In genomic region chr19:53594811-53595509, GRCh38 we compare ENCODE assay signal across 19 cellular contexts. TPM values are rescaled to one million over a fixed set of nuclear protein-coding genes. Genes with fewer than 3 reads are reported as not detected.
"Had no signal": no experiment of that assay in that cellular context is flagged by ENCODE, and none has a peak within 500 bp of the region (broad histone marks: within the 10 kb centered on the region; RNA-seq: fewer than 3 reads in every experiment).

No MANE protein-coding gene starts in this region.

- H3K36me3 ChIP-seq: spleen had no signal

- H3K4me3 ChIP-seq: body of pancreas, dorsolateral prefrontal cortex, spleen had no signal

- H3K9me3 ChIP-seq: body of pancreas had no signal

- DNase-seq: activated CD4-positive, alpha-beta T cell treated with anti-CD3 and anti-CD28 coated beads for 48 hours; activated CD4-positive, CD25-positive, alpha-beta regulatory T cell; activated CD8-positive, alpha-beta T cell treated with anti-CD3 and anti-CD28 coated beads, Interleukin-2, amount 10 ng/mL, durations not matched to agents 7 days and 5 days; activated naive CD4-positive, alpha-beta T cell treated with anti-CD3 and anti-CD28 coated beads for 36 hours; activated T-cell treated with anti-CD3 and anti-CD28 coated beads, Interleukin-2, amount 50 U/mL, for 4 hours; body of pancreas; dorsolateral prefrontal cortex; foreskin fibroblast; hippocampal formation; midbrain; occipital lobe; retina; spleen; stimulated activated CD4-positive, alpha-beta T cell treated with anti-CD3 and anti-CD28 coated beads, Interleukin-4, amount 100 ng/mL, for 4 hours had no signal

- H3K4me1 ChIP-seq: body of pancreas, spleen had no signal

- H3K27me3 ChIP-seq: body of pancreas, dorsolateral prefrontal cortex, spleen had no signal

- H3K4me1 Mint-ChIP-seq: nephron; stimulated activated memory B cell treated with anti-CD40 and anti-IgM and Interleukin-4, amounts not matched to agents 10 μg/mL and 1 μg/mL and 100 μg/mL, for 72 hours had no signal

- H3K4me3 Mint-ChIP-seq: activated CD8-positive, alpha-beta T cell treated with anti-CD3 and anti-CD28 coated beads, Interleukin-2, amount 10 ng/mL, durations not matched to agents 7 days and 5 days; activated naive CD4-positive, alpha-beta T cell treated with anti-CD3 and anti-CD28 coated beads for 36 hours; activated T-cell treated with anti-CD3 and anti-CD28 coated beads, Interleukin-2, amount 50 U/mL, for 4 hours; nephron; stimulated activated memory B cell treated with anti-CD40 and anti-IgM and Interleukin-4, amounts not matched to agents 10 μg/mL and 1 μg/mL and 100 μg/mL, for 72 hours had no signal

- H3K27ac Mint-ChIP-seq: activated CD8-positive, alpha-beta T cell treated with anti-CD3 and anti-CD28 coated beads, Interleukin-2, amount 10 ng/mL, durations not matched to agents 7 days and 5 days; activated naive CD4-positive, alpha-beta T cell treated with anti-CD3 and anti-CD28 coated beads for 36 hours; nephron; stimulated activated memory B cell treated with anti-CD40 and anti-IgM and Interleukin-4, amounts not matched to agents 10 μg/mL and 1 μg/mL and 100 μg/mL, for 72 hours had no signal

- H3K9me3 Mint-ChIP-seq: nephron had no signal

- H3K27me3 Mint-ChIP-seq: stimulated activated memory B cell treated with anti-CD40 and anti-IgM and Interleukin-4, amounts not matched to agents 10 μg/mL and 1 μg/mL and 100 μg/mL, for 72 hours had no signal

- H3K36me3 Mint-ChIP-seq: stimulated activated memory B cell treated with anti-CD40 and anti-IgM and Interleukin-4, amounts not matched to agents 10 μg/mL and 1 μg/mL and 100 μg/mL, for 72 hours had no signal

- H3K27ac ChIP-seq: body of pancreas, dorsolateral prefrontal cortex, epithelial cell of prostate, spleen had no signal

RNA-seq across cellular contexts. Expression of gene DPRX, which starts 36.8 kb away (rescaled TPM):
- total RNA-seq: activated CD8-positive, alpha-beta T cell treated with anti-CD3 and anti-CD28 coated beads, Interleukin-2, amount 10 ng/mL, durations not matched to agents 7 days and 5 days; activated naive CD4-positive, alpha-beta T cell treated with anti-CD3 and anti-CD28 coated beads for 36 hours; activated T-cell treated with anti-CD3 and anti-CD28 coated beads, Interleukin-2, amount 50 U/mL, for 4 hours; body of pancreas; lung microvascular endothelial cell; occipital lobe; spleen had no signal
- polyA plus RNA-seq: keratinocyte, spleen had no signal
